ENCODE assay signal across 33 cellular contexts in genomic region chr20:38225240-38225899, GRCh38. TPM values are rescaled to one million over a fixed set of nuclear protein-coding genes. Genes with fewer than 3 reads are reported as not detected.
"Had no signal": no experiment of that assay in that cellular context is flagged by ENCODE, and none has a peak within 500 bp of the region (broad histone marks: within the 10 kb centered on the region; RNA-seq: fewer than 3 reads in every experiment).

No MANE protein-coding gene starts in this region.

- H3K9me3 ChIP-seq: ascending aorta, SJCRH30 had no signal

- H3K36me3 Mint-ChIP-seq: activated naive CD4-positive, alpha-beta T cell treated with anti-CD3 and anti-CD28 coated beads, Interleukin-2, amount 50 U/mL, for 24 hours; activated naive CD8-positive, alpha-beta T cell treated with anti-CD3 and anti-CD28 coated beads, Interleukin-2, amount 10 ng/mL, durations not matched to agents 7 days and 5 days had no signal

- H3K4me3 ChIP-seq: ascending aorta, cardiac muscle cell, PC-9, SJCRH30, SK-N-MC had no signal

- H3K27ac ChIP-seq: ascending aorta, cardiac muscle cell, KMS-11, PC-9, SJCRH30, SK-N-MC, WERI-Rb-1 had no signal

- DNase-seq: activated CD4-positive, alpha-beta memory T cell treated with anti-CD3 and anti-CD28 coated beads, Interleukin-2, amount 10 ng/mL, durations not matched to agents 7 days and 5 days; activated CD4-positive, alpha-beta T cell treated with anti-CD3 and anti-CD28 coated beads for 1 hour; activated CD4-positive, alpha-beta T cell treated with anti-CD3 and anti-CD28 coated beads for 48 hours; activated CD4-positive, CD25-positive, alpha-beta regulatory T cell; activated gamma-delta T cell; activated naive CD4-positive, alpha-beta T cell treated with Interleukin-2 at 50 U/mL for 16 hours; activated naive CD8-positive, alpha-beta T cell treated with anti-CD3 and anti-CD28 coated beads, Interleukin-2, amount 10 ng/mL, durations not matched to agents 7 days and 5 days; activated T-cell treated with anti-CD3 and anti-CD28 coated beads, Interleukin-2, amount 50 U/mL, for 24 hours; amygdala; MM.1S; NCI-H1092; NCI-H1436 treated with DMSO at 0.1 percent for 48 hours; NCI-H1694 treated with DMSO at 0.1 percent for 48 hours; NCI-H2029; NCI-H510A; NCI-H526; NCI-H748 treated with DMSO at 0.1 percent for 48 hours; NK-92 treated with Interleukin-12 subunit alpha and Interleukin-12 subunit beta, amount 100 ng/mL, for 24 hours; SHP77; SJCRH30; T1000; WERI-Rb-1 had no signal

- H3K4me1 Mint-ChIP-seq: activated naive CD4-positive, alpha-beta T cell treated with anti-CD3 and anti-CD28 coated beads, Interleukin-2, amount 50 U/mL, for 24 hours had no signal

- H3K27ac Mint-ChIP-seq: activated CD4-positive, alpha-beta memory T cell treated with anti-CD3 and anti-CD28 coated beads, Interleukin-2, amount 10 ng/mL, durations not matched to agents 7 days and 5 days; activated naive CD4-positive, alpha-beta T cell treated with anti-CD3 and anti-CD28 coated beads, Interleukin-2, amount 50 U/mL, for 24 hours; activated naive CD8-positive, alpha-beta T cell treated with anti-CD3 and anti-CD28 coated beads, Interleukin-2, amount 10 ng/mL, durations not matched to agents 7 days and 5 days; activated T-cell treated with anti-CD3 and anti-CD28 coated beads, Interleukin-2, amount 50 U/mL, for 24 hours; activated T-helper 2 cell treated with anti-CD3 and anti-CD28 coated beads, Interferon-gamma antibody, Interleukin-2, Interleukin-4, amounts not matched to agents 10 μg/mL and 5 μg/mL and 100 μg/mL, durations not matched to agents 14 hours and 24 hours and 36 hours had no signal

- H3K36me3 ChIP-seq: cardiac muscle cell, SJCRH30 had no signal

- H3K4me3 Mint-ChIP-seq: activated CD4-positive, alpha-beta memory T cell treated with anti-CD3 and anti-CD28 coated beads, Interleukin-2, amount 10 ng/mL, durations not matched to agents 7 days and 5 days; activated naive CD4-positive, alpha-beta T cell treated with anti-CD3 and anti-CD28 coated beads, Interleukin-2, amount 50 U/mL, for 24 hours; activated naive CD8-positive, alpha-beta T cell treated with anti-CD3 and anti-CD28 coated beads, Interleukin-2, amount 10 ng/mL, durations not matched to agents 7 days and 5 days; activated T-cell treated with anti-CD3 and anti-CD28 coated beads, Interleukin-2, amount 50 U/mL, for 24 hours had no signal

- H3K4me1 ChIP-seq: SJCRH30 had no signal

- H3K9me3 Mint-ChIP-seq: activated CD4-positive, alpha-beta memory T cell treated with anti-CD3 and anti-CD28 coated beads, Interleukin-2, amount 10 ng/mL, durations not matched to agents 7 days and 5 days; activated naive CD4-positive, alpha-beta T cell treated with anti-CD3 and anti-CD28 coated beads, Interleukin-2, amount 50 U/mL, for 24 hours; activated naive CD8-positive, alpha-beta T cell treated with anti-CD3 and anti-CD28 coated beads, Interleukin-2, amount 10 ng/mL, durations not matched to agents 7 days and 5 days; activated T-cell treated with anti-CD3 and anti-CD28 coated beads, Interleukin-2, amount 50 U/mL, for 24 hours; activated T-helper 2 cell treated with anti-CD3 and anti-CD28 coated beads, Interferon-gamma antibody, Interleukin-2, Interleukin-4, amounts not matched to agents 10 μg/mL and 5 μg/mL and 100 μg/mL, durations not matched to agents 14 hours and 24 hours and 36 hours had no signal

- H3K27me3 ChIP-seq: ascending aorta, cardiac muscle cell, SJCRH30 had no signal

RNA-seq across cellular contexts. Expression of gene KIAA1755, which starts 35.2 kb away (rescaled TPM):
- total RNA-seq: activated CD4-positive, alpha-beta memory T cell treated with anti-CD3 and anti-CD28 coated beads, Interleukin-2, amount 10 ng/mL, durations not matched to agents 7 days and 5 days; activated CD8-positive, alpha-beta memory T cell treated with anti-CD3 and anti-CD28 coated beads for 36 hours; activated naive CD8-positive, alpha-beta T cell treated with anti-CD3 and anti-CD28 coated beads, Interleukin-2, amount 10 ng/mL, durations not matched to agents 7 days and 5 days; activated T-helper 2 cell treated with anti-CD3 and anti-CD28 coated beads, Interferon-gamma antibody, Interleukin-2, Interleukin-4, amounts not matched to agents 10 μg/mL and 5 μg/mL and 100 μg/mL, durations not matched to agents 14 hours and 24 hours and 36 hours; cardiac muscle cell; OCI-LY7; T-helper 1 cell treated with Interleukin-12 subunit alpha and Interleukin-12 subunit beta and Interleukin-4 antibody, amounts not matched to agents 30 ng/mL and 1 ng/mL, for 36 hours; T-helper 2 cell treated with Interferon-gamma antibody and Interleukin-4, amounts not matched to agents 100 ng/mL and 5 ng/mL, for 36 hours had no signal
- polyA plus RNA-seq: cardiac muscle cell had no signal
